10 cellular contexts compared by ENCODE assay signal in genomic region chr12:52351196-52352059, GRCh38. TPM values are rescaled to one million over a fixed set of nuclear protein-coding genes. Genes with fewer than 3 reads are reported as not detected.
DNase-seq lines count a peak whose midpoint lies in the region; ATAC-seq and FAIRE-seq lines count a peak whose summit lies in the region.
"Had no signal": no experiment of that assay in that cellular context is flagged by ENCODE, and none has a peak within 500 bp of the region (broad histone marks: within the 10 kb centered on the region; RNA-seq: fewer than 3 reads in every experiment).

No MANE protein-coding gene starts in this region.

- peaks cover 8% of the 10 kb centered on the region for H3K4me1 Mint-ChIP-seq in activated CD4-positive, alpha-beta memory T cell treated with anti-CD3 and anti-CD28 coated beads, Interleukin-2, amount 10 ng/mL, durations not matched to agents 7 days and 5 days

- no peak for FAIRE-seq in frontal cortex (lab: Jason Lieb, UNC)

- H3K4me3 Mint-ChIP-seq in activated CD4-positive, alpha-beta memory T cell treated with anti-CD3 and anti-CD28 coated beads, Interleukin-2, amount 10 ng/mL, durations not matched to agents 7 days and 5 days = no peak overlapping the region

- DNase-seq in GDM1 (lab: John Stamatoyannopoulos, UW) (peak; percentile 42), cerebellum (ENCODE audit: low spot score) (peak; percentile 55), sciatic nerve (ENCODE audit: low spot score) (peak; percentile 57), GM03348 (ENCODE audit: low spot score) (no peak), kidney glomerular epithelial cell (lab: John Stamatoyannopoulos, UW) (no peak), frontal cortex (ENCODE audit: low spot score in 2 of 2) (no peak)
- peak; percentile 71 for DNase-seq in activated CD4-positive, alpha-beta memory T cell treated with anti-CD3 and anti-CD28 coated beads, Interleukin-2, amount 10 ng/mL, durations not matched to agents 7 days and 5 days
- DNase-seq: T1000 had no signal

- no peaks in the 10 kb centered on the region for H3K9me3 Mint-ChIP-seq in activated CD4-positive, alpha-beta memory T cell treated with anti-CD3 and anti-CD28 coated beads, Interleukin-2, amount 10 ng/mL, durations not matched to agents 7 days and 5 days

- POLR2A ChIA-PET in activated CD4-positive, alpha-beta memory T cell treated with anti-CD3 and anti-CD28 coated beads, Interleukin-2, amount 10 ng/mL, durations not matched to agents 7 days and 5 days (lab: Charles Lee) = interaction anchor here (0.5 to 0.9 kb wide), 3 partner anchors 23 to 106 kb away, joined by 3 read pairs; no protein-coding TSS in a partner anchor

- no peaks in the 10 kb centered on the region for H3K36me3 Mint-ChIP-seq in activated CD4-positive, alpha-beta memory T cell treated with anti-CD3 and anti-CD28 coated beads, Interleukin-2, amount 10 ng/mL, durations not matched to agents 7 days and 5 days (ENCODE audit: low read depth)

- intact Hi-C loops in sciatic nerve (cut with DNase I) = no loop called here

- ATAC-seq in sciatic nerve (peak; percentile 36), GM18867 (IDR thresholded peaks at IDR 0.05; ENCODE audit: unreplicated experiment) (no peak)

- H3K27ac Mint-ChIP-seq in activated CD4-positive, alpha-beta memory T cell treated with anti-CD3 and anti-CD28 coated beads, Interleukin-2, amount 10 ng/mL, durations not matched to agents 7 days and 5 days = no peak overlapping the region

- CTCF ChIA-PET in activated CD4-positive, alpha-beta memory T cell treated with anti-CD3 and anti-CD28 coated beads, Interleukin-2, amount 10 ng/mL, durations not matched to agents 7 days and 5 days (lab: Charles Lee) = interaction anchor here (0.8 to 2.3 kb wide), 6 partner anchors 10 to 381 kb away, joined by 3 to 18 read pairs (median 4); no protein-coding TSS in a partner anchor

- H3K27me3 Mint-ChIP-seq in activated CD4-positive, alpha-beta memory T cell treated with anti-CD3 and anti-CD28 coated beads, Interleukin-2, amount 10 ng/mL, durations not matched to agents 7 days and 5 days = peaks cover 40% of the 10 kb centered on the region

RNA-seq across cellular contexts. Expression of gene KRT85, which starts 15.9 kb away (rescaled TPM):
- not detected for total RNA-seq in activated CD4-positive, alpha-beta memory T cell treated with anti-CD3 and anti-CD28 coated beads, Interleukin-2, amount 10 ng/mL, durations not matched to agents 7 days and 5 days
- total RNA-seq in cerebellum (not detected), sciatic nerve (not detected), frontal cortex (not detected)
- total RNA-seq: liver had no signal

RNA-seq across cellular contexts. Expression of gene KRT83, which starts 30.2 kb away (rescaled TPM):
- total RNA-seq in activated CD4-positive, alpha-beta memory T cell treated with anti-CD3 and anti-CD28 coated beads, Interleukin-2, amount 10 ng/mL, durations not matched to agents 7 days and 5 days = not detected
- not detected for total RNA-seq in cerebellum
- not detected for total RNA-seq in sciatic nerve
- not detected for total RNA-seq in frontal cortex
- total RNA-seq: liver had no signal

RNA-seq across cellular contexts. Expression of gene KRT84, which starts 34.0 kb away (rescaled TPM):
- total RNA-seq in activated CD4-positive, alpha-beta memory T cell treated with anti-CD3 and anti-CD28 coated beads, Interleukin-2, amount 10 ng/mL, durations not matched to agents 7 days and 5 days = not detected
- total RNA-seq in cerebellum (not detected), sciatic nerve (not detected), frontal cortex (not detected)
- total RNA-seq: liver had no signal

RNA-seq across cellular contexts. Expression of gene KRT82, which starts 54.7 kb away (rescaled TPM):
- total RNA-seq in activated CD4-positive, alpha-beta memory T cell treated with anti-CD3 and anti-CD28 coated beads, Interleukin-2, amount 10 ng/mL, durations not matched to agents 7 days and 5 days = not detected
- not detected for total RNA-seq in cerebellum
- not detected for total RNA-seq in sciatic nerve
- total RNA-seq in frontal cortex = not detected
- total RNA-seq: liver had no signal

Comparison
In these comparisons a context has a peak if more than half of its experiments do, and no peak if none do; other contexts are left out.
1. DNase-seq: peak in GDM1 (single experiment), activated CD4-positive, alpha-beta memory T cell treated with anti-CD3 and anti-CD28 coated beads, Interleukin-2, amount 10 ng/mL, durations not matched to agents 7 days and 5 days (single experiment), cerebellum (single experiment) and sciatic nerve (single experiment); none in GM03348 (single experiment), kidney glomerular epithelial cell (single experiment) and frontal cortex (0 of 2).